Comparison of ENCODE assay signal across 1 cellular context in the genomic region with DNA sequence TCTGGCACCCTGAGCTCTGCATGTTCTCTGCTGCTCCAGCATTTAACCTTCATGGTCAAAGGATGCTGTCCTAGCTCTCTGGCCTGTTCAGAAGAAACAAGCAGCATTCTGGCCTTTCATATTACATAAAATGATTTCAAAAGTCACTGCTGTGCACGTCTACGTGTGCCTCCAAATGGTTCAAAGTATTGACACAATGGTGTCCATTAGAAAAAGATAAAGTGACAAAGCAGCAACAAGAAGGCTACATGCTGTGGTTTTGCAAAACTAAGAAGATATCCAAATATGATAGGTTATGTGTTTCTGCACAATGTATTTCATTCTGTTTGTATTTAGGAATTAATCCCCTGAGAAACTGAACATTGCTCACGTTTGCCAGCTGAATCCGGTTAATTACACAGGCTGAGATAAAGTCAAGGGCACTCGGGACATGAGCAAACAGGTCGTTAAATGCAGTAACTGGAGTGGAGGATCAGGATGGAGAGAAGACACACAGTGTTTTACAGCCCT.
TF ChIP-seq lines count a peak whose summit lies in the region.

No MANE protein-coding gene starts in this region.

TF ChIP-seq in HepG2, 621 proteins besides CTCF, POLR2A, EP300 and RAD21 (continued from another document and continues in another):
- TF ChIP-seq ESRRA (CRISPR knock-in tag; IDR thresholded peaks at IDR 0.05; ENCODE audit: low read depth) (peak; percentile 80), ZNF652 (CRISPR knock-in tag; IDR thresholded peaks at IDR 0.05; ENCODE audit: borderline replicate concordance, low read depth) (0 out of 2 replicates have a peak, but pooled peaks have one; percentile 15), ZNF775 (CRISPR knock-in tag; IDR thresholded peaks at IDR 0.05; ENCODE audit: borderline replicate concordance) (no peak), FOXC1 (CRISPR knock-in tag; IDR thresholded peaks at IDR 0.05; ENCODE audit: borderline replicate concordance) (0 out of 2 replicates have a peak, but pooled peaks have one; percentile 33), SIX1 (CRISPR knock-in tag; IDR thresholded peaks at IDR 0.05; ENCODE audit: borderline replicate concordance) (no peak; the same call in 1 of the 2 replicates), SOX6 (IDR thresholded peaks at IDR 0.05) (no peak), SOX6 (CRISPR knock-in tag; IDR thresholded peaks at IDR 0.05) (peak; percentile 72), MEF2D (CRISPR knock-in tag; IDR thresholded peaks at IDR 0.05) (0 out of 2 replicates have a peak, but pooled peaks have one; percentile 59), ZNF619 (CRISPR knock-in tag; IDR thresholded peaks at IDR 0.05) (no peak), RARA (CRISPR knock-in tag; IDR thresholded peaks at IDR 0.05) (peak; percentile 33), XRCC5 (optimal IDR thresholded peaks at IDR 0.05; ENCODE audit: low read length) (no peak), ZNF747 (CRISPR knock-in tag; IDR thresholded peaks at IDR 0.05; ENCODE audit: borderline replicate concordance) (no peak), CCDC6 (CRISPR knock-in tag; IDR thresholded peaks at IDR 0.05) (no peak), ZNF317 (CRISPR knock-in tag; IDR thresholded peaks at IDR 0.05) (no peak), REXO4 (CRISPR knock-in tag; IDR thresholded peaks at IDR 0.05; ENCODE audit: borderline replicate concordance) (no peak), HDAC1 (CRISPR knock-in tag; IDR thresholded peaks at IDR 0.05) (peak; percentile 72), NRL (CRISPR knock-in tag; IDR thresholded peaks at IDR 0.05; ENCODE audit: borderline replicate concordance) (no peak), NFATC3 (CRISPR knock-in tag; IDR thresholded peaks at IDR 0.05) (no peak), ISL2 (CRISPR knock-in tag; IDR thresholded peaks at IDR 0.05) (peak; percentile 77; the same call in 1 of the 2 replicates), MIXL1 (CRISPR knock-in tag; IDR thresholded peaks at IDR 0.05) (peak; percentile 94), ZMAT3 (CRISPR knock-in tag; conservative IDR thresholded peaks at IDR 0.05) (no peak), SMYD3 (CRISPR knock-in tag; IDR thresholded peaks at IDR 0.05) (no peak), NR2C2 (CRISPR knock-in tag; IDR thresholded peaks at IDR 0.05; ENCODE audit: borderline replicate concordance) (no peak), HHEX (CRISPR knock-in tag; IDR thresholded peaks at IDR 0.05) (no peak), ZNF556 (CRISPR knock-in tag; IDR thresholded peaks at IDR 0.05; ENCODE audit: borderline replicate concordance) (0 out of 2 replicates have a peak, but pooled peaks have one; percentile 40), ZNF562 (CRISPR knock-in tag; IDR thresholded peaks at IDR 0.05; ENCODE audit: borderline replicate concordance) (no peak), SP5 (CRISPR knock-in tag; IDR thresholded peaks at IDR 0.05; ENCODE audit: borderline replicate concordance, low read depth) (no peak), ZNF644 (CRISPR knock-in tag; IDR thresholded peaks at IDR 0.05; ENCODE audit: low read depth) (peak; percentile 7; the same call in 1 of the 2 replicates)
- TF ChIP-seq, protein P1, sequence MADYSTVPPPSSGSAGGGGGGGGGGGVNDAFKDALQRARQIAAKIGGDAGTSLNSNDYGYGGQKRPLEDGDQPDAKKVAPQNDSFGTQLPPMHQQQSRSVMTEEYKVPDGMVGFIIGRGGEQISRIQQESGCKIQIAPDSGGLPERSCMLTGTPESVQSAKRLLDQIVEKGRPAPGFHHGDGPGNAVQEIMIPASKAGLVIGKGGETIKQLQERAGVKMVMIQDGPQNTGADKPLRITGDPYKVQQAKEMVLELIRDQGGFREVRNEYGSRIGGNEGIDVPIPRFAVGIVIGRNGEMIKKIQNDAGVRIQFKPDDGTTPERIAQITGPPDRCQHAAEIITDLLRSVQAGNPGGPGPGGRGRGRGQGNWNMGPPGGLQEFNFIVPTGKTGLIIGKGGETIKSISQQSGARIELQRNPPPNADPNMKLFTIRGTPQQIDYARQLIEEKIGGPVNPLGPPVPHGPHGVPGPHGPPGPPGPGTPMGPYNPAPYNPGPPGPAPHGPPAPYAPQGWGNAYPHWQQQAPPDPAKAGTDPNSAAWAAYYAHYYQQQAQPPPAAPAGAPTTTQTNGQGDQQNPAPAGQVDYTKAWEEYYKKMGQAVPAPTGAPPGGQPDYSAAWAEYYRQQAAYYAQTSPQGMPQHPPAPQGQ (CRISPR knock-in tag; IDR thresholded peaks at IDR 0.05; ENCODE audit: borderline replicate concordance), result no peak
- TF ChIP-seq, protein P2, sequence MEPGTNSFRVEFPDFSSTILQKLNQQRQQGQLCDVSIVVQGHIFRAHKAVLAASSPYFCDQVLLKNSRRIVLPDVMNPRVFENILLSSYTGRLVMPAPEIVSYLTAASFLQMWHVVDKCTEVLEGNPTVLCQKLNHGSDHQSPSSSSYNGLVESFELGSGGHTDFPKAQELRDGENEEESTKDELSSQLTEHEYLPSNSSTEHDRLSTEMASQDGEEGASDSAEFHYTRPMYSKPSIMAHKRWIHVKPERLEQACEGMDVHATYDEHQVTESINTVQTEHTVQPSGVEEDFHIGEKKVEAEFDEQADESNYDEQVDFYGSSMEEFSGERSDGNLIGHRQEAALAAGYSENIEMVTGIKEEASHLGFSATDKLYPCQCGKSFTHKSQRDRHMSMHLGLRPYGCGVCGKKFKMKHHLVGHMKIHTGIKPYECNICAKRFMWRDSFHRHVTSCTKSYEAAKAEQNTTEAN (CRISPR knock-in tag; conservative IDR thresholded peaks at IDR 0.05), result no peak
- TF ChIP-seq, protein P3, sequence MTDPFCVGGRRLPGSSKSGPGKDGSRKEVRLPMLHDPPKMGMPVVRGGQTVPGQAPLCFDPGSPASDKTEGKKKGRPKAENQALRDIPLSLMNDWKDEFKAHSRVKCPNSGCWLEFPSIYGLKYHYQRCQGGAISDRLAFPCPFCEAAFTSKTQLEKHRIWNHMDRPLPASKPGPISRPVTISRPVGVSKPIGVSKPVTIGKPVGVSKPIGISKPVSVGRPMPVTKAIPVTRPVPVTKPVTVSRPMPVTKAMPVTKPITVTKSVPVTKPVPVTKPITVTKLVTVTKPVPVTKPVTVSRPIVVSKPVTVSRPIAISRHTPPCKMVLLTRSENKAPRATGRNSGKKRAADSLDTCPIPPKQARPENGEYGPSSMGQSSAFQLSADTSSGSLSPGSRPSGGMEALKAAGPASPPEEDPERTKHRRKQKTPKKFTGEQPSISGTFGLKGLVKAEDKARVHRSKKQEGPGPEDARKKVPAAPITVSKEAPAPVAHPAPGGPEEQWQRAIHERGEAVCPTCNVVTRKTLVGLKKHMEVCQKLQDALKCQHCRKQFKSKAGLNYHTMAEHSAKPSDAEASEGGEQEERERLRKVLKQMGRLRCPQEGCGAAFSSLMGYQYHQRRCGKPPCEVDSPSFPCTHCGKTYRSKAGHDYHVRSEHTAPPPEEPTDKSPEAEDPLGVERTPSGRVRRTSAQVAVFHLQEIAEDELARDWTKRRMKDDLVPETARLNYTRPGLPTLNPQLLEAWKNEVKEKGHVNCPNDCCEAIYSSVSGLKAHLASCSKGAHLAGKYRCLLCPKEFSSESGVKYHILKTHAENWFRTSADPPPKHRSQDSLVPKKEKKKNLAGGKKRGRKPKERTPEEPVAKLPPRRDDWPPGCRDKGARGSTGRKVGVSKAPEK (CRISPR knock-in tag; IDR thresholded peaks at IDR 0.05; ENCODE audit: borderline replicate concordance), result peak; percentile 87; the same call in 1 of the 2 replicates
- TF ChIP-seq, protein P4, sequence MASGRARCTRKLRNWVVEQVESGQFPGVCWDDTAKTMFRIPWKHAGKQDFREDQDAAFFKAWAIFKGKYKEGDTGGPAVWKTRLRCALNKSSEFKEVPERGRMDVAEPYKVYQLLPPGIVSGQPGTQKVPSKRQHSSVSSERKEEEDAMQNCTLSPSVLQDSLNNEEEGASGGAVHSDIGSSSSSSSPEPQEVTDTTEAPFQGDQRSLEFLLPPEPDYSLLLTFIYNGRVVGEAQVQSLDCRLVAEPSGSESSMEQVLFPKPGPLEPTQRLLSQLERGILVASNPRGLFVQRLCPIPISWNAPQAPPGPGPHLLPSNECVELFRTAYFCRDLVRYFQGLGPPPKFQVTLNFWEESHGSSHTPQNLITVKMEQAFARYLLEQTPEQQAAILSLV (CRISPR knock-in tag; IDR thresholded peaks at IDR 0.05; ENCODE audit: borderline replicate concordance), result no peak
- TF ChIP-seq, protein P5, sequence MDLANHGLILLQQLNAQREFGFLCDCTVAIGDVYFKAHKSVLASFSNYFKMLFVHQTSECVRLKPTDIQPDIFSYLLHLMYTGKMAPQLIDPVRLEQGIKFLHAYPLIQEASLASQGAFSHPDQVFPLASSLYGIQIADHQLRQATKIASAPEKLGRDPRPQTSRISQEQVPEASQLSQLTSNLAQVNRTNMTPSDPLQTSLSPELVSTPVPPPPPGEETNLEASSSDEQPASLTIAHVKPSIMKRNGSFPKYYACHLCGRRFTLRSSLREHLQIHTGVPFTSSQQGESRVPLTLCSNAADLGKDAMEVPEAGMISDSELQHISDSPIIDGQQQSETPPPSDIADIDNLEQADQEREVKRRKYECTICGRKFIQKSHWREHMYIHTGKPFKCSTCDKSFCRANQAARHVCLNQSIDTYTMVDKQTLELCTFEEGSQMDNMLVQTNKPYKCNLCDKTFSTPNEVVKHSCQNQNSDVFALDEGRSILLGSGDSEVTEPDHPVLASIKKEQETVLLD (CRISPR knock-in tag; IDR thresholded peaks at IDR 0.05; ENCODE audit: low read depth), result no peak
- TF ChIP-seq, protein P6, sequence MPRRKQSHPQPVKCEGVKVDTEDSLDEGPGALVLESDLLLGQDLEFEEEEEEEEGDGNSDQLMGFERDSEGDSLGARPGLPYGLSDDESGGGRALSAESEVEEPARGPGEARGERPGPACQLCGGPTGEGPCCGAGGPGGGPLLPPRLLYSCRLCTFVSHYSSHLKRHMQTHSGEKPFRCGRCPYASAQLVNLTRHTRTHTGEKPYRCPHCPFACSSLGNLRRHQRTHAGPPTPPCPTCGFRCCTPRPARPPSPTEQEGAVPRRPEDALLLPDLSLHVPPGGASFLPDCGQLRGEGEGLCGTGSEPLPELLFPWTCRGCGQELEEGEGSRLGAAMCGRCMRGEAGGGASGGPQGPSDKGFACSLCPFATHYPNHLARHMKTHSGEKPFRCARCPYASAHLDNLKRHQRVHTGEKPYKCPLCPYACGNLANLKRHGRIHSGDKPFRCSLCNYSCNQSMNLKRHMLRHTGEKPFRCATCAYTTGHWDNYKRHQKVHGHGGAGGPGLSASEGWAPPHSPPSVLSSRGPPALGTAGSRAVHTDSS (CRISPR knock-in tag; conservative IDR thresholded peaks at IDR 0.05), result no peak
- TF ChIP-seq, protein P7, sequence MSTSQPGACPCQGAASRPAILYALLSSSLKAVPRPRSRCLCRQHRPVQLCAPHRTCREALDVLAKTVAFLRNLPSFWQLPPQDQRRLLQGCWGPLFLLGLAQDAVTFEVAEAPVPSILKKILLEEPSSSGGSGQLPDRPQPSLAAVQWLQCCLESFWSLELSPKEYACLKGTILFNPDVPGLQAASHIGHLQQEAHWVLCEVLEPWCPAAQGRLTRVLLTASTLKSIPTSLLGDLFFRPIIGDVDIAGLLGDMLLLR (CRISPR knock-in tag; IDR thresholded peaks at IDR 0.05), result no peak
- TF ChIP-seq, protein P8, sequence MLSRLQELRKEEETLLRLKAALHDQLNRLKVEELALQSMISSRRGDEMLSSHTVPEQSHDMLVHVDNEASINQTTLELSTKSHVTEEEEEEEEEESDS (CRISPR knock-in tag; IDR thresholded peaks at IDR 0.05; ENCODE audit: borderline replicate concordance), result no peak
- TF ChIP-seq, protein P9, sequence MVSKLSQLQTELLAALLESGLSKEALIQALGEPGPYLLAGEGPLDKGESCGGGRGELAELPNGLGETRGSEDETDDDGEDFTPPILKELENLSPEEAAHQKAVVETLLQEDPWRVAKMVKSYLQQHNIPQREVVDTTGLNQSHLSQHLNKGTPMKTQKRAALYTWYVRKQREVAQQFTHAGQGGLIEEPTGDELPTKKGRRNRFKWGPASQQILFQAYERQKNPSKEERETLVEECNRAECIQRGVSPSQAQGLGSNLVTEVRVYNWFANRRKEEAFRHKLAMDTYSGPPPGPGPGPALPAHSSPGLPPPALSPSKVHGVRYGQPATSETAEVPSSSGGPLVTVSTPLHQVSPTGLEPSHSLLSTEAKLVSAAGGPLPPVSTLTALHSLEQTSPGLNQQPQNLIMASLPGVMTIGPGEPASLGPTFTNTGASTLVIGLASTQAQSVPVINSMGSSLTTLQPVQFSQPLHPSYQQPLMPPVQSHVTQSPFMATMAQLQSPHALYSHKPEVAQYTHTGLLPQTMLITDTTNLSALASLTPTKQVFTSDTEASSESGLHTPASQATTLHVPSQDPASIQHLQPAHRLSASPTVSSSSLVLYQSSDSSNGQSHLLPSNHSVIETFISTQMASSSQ (IDR thresholded peaks at IDR 0.05; ENCODE audit: low read depth), result no peak
- TF ChIP-seq, protein P9 (CRISPR knock-in tag; IDR thresholded peaks at IDR 0.05; ENCODE audit: borderline replicate concordance), result 0 out of 2 replicates have a peak, but pooled peaks have one; percentile 45
